Comparison of ENCODE assay signal across 8 cellular contexts in the genomic region with DNA sequence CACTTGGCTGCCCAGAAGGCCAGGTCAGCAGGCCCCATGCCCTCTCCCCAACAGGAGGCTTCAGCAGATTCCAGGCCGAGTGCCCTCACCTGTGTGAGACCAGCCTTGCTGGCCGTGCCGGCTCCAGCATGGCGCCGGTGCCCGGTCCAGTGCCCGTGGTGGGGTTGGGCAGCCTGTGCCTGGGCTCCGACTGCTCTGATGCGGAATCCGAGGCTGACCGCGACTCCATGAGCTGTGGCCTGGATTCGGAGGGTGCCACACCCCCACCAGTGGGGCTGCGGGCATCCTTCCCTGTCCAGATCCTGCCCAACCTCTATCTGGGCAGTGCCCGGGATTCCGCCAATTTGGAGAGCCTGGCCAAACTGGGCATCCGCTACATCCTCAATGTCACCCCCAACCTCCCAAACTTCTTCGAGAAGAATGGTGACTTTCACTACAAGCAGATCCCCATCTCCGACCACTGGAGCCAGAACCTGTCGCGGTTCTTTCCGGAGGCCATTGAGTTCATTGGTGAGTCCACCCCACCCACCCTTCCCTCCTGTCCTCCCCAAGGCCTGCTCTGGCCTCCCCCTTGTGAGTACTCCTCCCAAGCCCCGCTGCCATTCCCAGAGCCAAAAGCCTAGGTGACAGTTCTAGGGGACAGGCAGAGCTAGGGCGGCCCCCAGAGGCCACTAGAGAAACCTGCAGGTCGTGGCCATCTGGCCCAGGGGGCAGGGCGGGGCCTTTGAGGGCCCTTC. TPM values are rescaled to one million over a fixed set of nuclear protein-coding genes. Genes with fewer than 3 reads are reported as not detected.
DNase-seq lines count a peak whose midpoint lies in the region; ATAC-seq, FAIRE-seq and TF ChIP-seq lines count a peak whose summit lies in the region.

No MANE protein-coding gene starts in this region.

- H3K27ac ChIP-seq in RWPE1 = no peak overlapping the region

- FAIRE-seq in bronchial epithelial cell (lab: Jason Lieb, UNC) = no peak

- POLR2A ChIA-PET in RWPE1 (lab: Yijun Ruan, JAX; ENCODE audit: low non-redundant PET) = no interaction called here

- H3K36me3 Mint-ChIP-seq in naive B cell = no peaks in the 10 kb centered on the region
- H3K36me3 Mint-ChIP-seq in activated T-helper 2 cell treated with anti-CD3 and anti-CD28 coated beads, Interferon-gamma antibody, Interleukin-2, Interleukin-4, amounts not matched to agents 10 μg/mL and 5 μg/mL and 100 μg/mL, durations not matched to agents 14 hours and 24 hours and 36 hours (ENCODE audit: low read depth) = no peaks in the 10 kb centered on the region

- peaks cover 2 to 6% (median 5%) of the 10 kb centered on the region in 3 donors for H3K4me1 Mint-ChIP-seq in naive B cell
- H3K4me1 Mint-ChIP-seq in activated T-helper 2 cell treated with anti-CD3 and anti-CD28 coated beads, Interferon-gamma antibody, Interleukin-2, Interleukin-4, amounts not matched to agents 10 μg/mL and 5 μg/mL and 100 μg/mL, durations not matched to agents 14 hours and 24 hours and 36 hours (ENCODE audit: low read depth) = no peaks in the 10 kb centered on the region

- no peaks in the 10 kb centered on the region for H3K27me3 ChIP-seq in bronchial epithelial cell (ENCODE audit: control insufficient read depth, insufficient read depth, low read length)

- H3K27me3 Mint-ChIP-seq in naive B cell = peaks cover 9 to 15% (median 14%) of the 10 kb centered on the region in 3 donors
- H3K27me3 Mint-ChIP-seq in activated T-helper 2 cell treated with anti-CD3 and anti-CD28 coated beads, Interferon-gamma antibody, Interleukin-2, Interleukin-4, amounts not matched to agents 10 μg/mL and 5 μg/mL and 100 μg/mL, durations not matched to agents 14 hours and 24 hours and 36 hours (ENCODE audit: low read depth) = peaks cover 30% of the 10 kb centered on the region

- intact Hi-C loops in activated T-helper 2 cell treated with anti-CD3 and anti-CD28 coated beads, Interferon-gamma antibody, Interleukin-2, Interleukin-4, amounts not matched to agents 10 μg/mL and 5 μg/mL and 100 μg/mL, durations not matched to agents 14 hours and 24 hours and 36 hours (cut with micrococcal nuclease) = no loop called here

- ATAC-seq in HG03432 (IDR thresholded peaks at IDR 0.05; ENCODE audit: unreplicated experiment) = peak; percentile 63
- peak; percentile 60 to 63 for ATAC-seq in naive B cell (ENCODE audit: low read depth in 2 of 2)
- no peak for ATAC-seq in HG03520 (IDR thresholded peaks at IDR 0.05; ENCODE audit: unreplicated experiment)

- no peak overlapping the region for H3K4me3 ChIP-seq in bronchial epithelial cell (ENCODE audit: low read depth, low read length)

- no peak overlapping the region for H3K4me3 Mint-ChIP-seq in naive B cell
- no peak overlapping the region for H3K4me3 Mint-ChIP-seq in activated T-helper 2 cell treated with anti-CD3 and anti-CD28 coated beads, Interferon-gamma antibody, Interleukin-2, Interleukin-4, amounts not matched to agents 10 μg/mL and 5 μg/mL and 100 μg/mL, durations not matched to agents 14 hours and 24 hours and 36 hours (ENCODE audit: low read depth)

- peak; percentile 21; the same call in 1 of the 2 replicates for TF ChIP-seq CTCF in RWPE1 (conservative IDR thresholded peaks at IDR 0.05; ENCODE audit: low read depth)
- TF ChIP-seq CTCF in bronchial epithelial cell (IDR thresholded peaks at IDR 0.05; ENCODE audit: insufficient read depth, low read length, severe bottlenecking) = peak; percentile 42

- no peaks in the 10 kb centered on the region for H3K36me3 ChIP-seq in bronchial epithelial cell (ENCODE audit: control insufficient read depth, insufficient read depth, low read length)

- H3K27ac Mint-ChIP-seq in naive B cell = no peak overlapping the region
- no peak overlapping the region for H3K27ac Mint-ChIP-seq in activated T-helper 2 cell treated with anti-CD3 and anti-CD28 coated beads, Interferon-gamma antibody, Interleukin-2, Interleukin-4, amounts not matched to agents 10 μg/mL and 5 μg/mL and 100 μg/mL, durations not matched to agents 14 hours and 24 hours and 36 hours

- CTCF ChIA-PET in RWPE1 (lab: Yijun Ruan, JAX) = interaction anchor here (0.7 to 1.0 kb wide), 2 partner anchors 94 to 401 kb away, joined by 3 read pairs; no protein-coding TSS in a partner anchor

- peaks cover 0 to 13% (median 7%) of the 10 kb centered on the region in 7 donors for H3K9me3 Mint-ChIP-seq in naive B cell
- no peaks in the 10 kb centered on the region for H3K9me3 Mint-ChIP-seq in activated T-helper 2 cell treated with anti-CD3 and anti-CD28 coated beads, Interferon-gamma antibody, Interleukin-2, Interleukin-4, amounts not matched to agents 10 μg/mL and 5 μg/mL and 100 μg/mL, durations not matched to agents 14 hours and 24 hours and 36 hours

- DNase-seq in DMS53 treated with DMSO at 0.1 percent for 48 hours (lab: John Stamatoyannopoulos, UW; ENCODE audit: unreplicated experiment) (peak; percentile 44), RWPE1 (ENCODE audit: low spot score) (no peak), bronchial epithelial cell (ENCODE audit: low read depth) (no peak), naive B cell (no peak), epidermal melanocyte (ENCODE audit: insufficient read length, low spot score) (no peak)
- DNase-seq in activated T-helper 2 cell treated with anti-CD3 and anti-CD28 coated beads, Interferon-gamma antibody, Interleukin-2, Interleukin-4, amounts not matched to agents 10 μg/mL and 5 μg/mL and 100 μg/mL, durations not matched to agents 14 hours and 24 hours and 36 hours (ENCODE audit: low spot score) = no peak

RNA-seq across cellular contexts. Expression of gene DUSP9, which starts 2.3 kb away (rescaled TPM):
- total RNA-seq in bronchial epithelial cell = 0.77 and 1.3 TPM in 2 replicates
- polyA plus RNA-seq in naive B cell (ENCODE audit: low read depth in 6 of 6) = not detected
- total RNA-seq in activated T-helper 2 cell treated with anti-CD3 and anti-CD28 coated beads, Interferon-gamma antibody, Interleukin-2, Interleukin-4, amounts not matched to agents 10 μg/mL and 5 μg/mL and 100 μg/mL, durations not matched to agents 14 hours and 24 hours and 36 hours = 0.11 and 0.16 TPM in 2 replicates

RNA-seq across cellular contexts. Expression of gene PNCK, which starts 24.3 kb away (rescaled TPM):
- total RNA-seq in bronchial epithelial cell = 1.5 and 2.1 TPM in 2 replicates
- polyA plus RNA-seq in naive B cell (ENCODE audit: low read depth in 6 of 6) = not detected
- 0.18 and 0.43 TPM in 2 replicates for total RNA-seq in activated T-helper 2 cell treated with anti-CD3 and anti-CD28 coated beads, Interferon-gamma antibody, Interleukin-2, Interleukin-4, amounts not matched to agents 10 μg/mL and 5 μg/mL and 100 μg/mL, durations not matched to agents 14 hours and 24 hours and 36 hours

RNA-seq across cellular contexts. Expression of gene SLC6A8, which starts 38.4 kb away (rescaled TPM):
- total RNA-seq in bronchial epithelial cell = 42.4 and 49.3 TPM in 2 replicates
- polyA plus RNA-seq in naive B cell (ENCODE audit: low read depth in 6 of 6) = under 1 TPM in 3 of 6 donors, not detected in 3; 0.06 to 0.78 (median 0.23) TPM
- 2.2 and 2.5 TPM in 2 replicates for total RNA-seq in activated T-helper 2 cell treated with anti-CD3 and anti-CD28 coated beads, Interferon-gamma antibody, Interleukin-2, Interleukin-4, amounts not matched to agents 10 μg/mL and 5 μg/mL and 100 μg/mL, durations not matched to agents 14 hours and 24 hours and 36 hours

RNA-seq across cellular contexts. Expression of gene CCNQ, which starts 50.4 kb away (rescaled TPM):
- total RNA-seq in bronchial epithelial cell = 37.1 and 53.4 TPM in 2 replicates
- 10 to 100 TPM; 31.9 to 88.0 (median 69.7) TPM for polyA plus RNA-seq in naive B cell (ENCODE audit: low read depth in 6 of 6)
- total RNA-seq in activated T-helper 2 cell treated with anti-CD3 and anti-CD28 coated beads, Interferon-gamma antibody, Interleukin-2, Interleukin-4, amounts not matched to agents 10 μg/mL and 5 μg/mL and 100 μg/mL, durations not matched to agents 14 hours and 24 hours and 36 hours = 23.6 and 25.3 TPM in 2 replicates

Comparison
In these comparisons a context has a peak if more than half of its experiments do, and no peak if none do; other contexts are left out.
1. RNA of gene SLC6A8, which starts 38.4 kb away (total RNA-seq): 42.4 to 49.3 TPM in bronchial epithelial cell; 2.2 to 2.5 TPM in activated T-helper 2 cell treated with anti-CD3 and anti-CD28 coated beads, Interferon-gamma antibody, Interleukin-2, Interleukin-4, amounts not matched to agents 10 μg/mL and 5 μg/mL and 100 μg/mL, durations not matched to agents 14 hours and 24 hours and 36 hours; every median in the first group is over 10 times any median in the second.